1 cellular context compared by ENCODE assay signal in the genomic region with DNA sequence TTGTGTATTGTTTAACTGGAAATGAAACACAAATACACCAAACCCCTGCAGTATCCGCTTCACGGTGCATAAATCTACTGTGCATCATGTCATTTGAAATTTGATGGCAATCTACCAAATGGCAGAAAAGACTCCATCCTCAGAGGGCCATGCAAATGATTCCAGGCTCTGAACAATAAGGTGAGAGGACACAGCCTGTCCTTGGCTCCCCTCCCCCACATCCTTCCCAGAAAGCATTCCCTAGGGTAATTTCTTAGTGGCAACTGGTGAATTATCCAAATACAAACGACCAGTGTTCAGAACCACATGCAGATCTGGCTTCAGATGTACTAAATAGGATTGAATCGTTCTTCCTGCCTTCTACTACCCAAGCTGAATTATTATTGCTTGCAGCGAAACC.
TF ChIP-seq lines count a peak whose summit lies in the region.

No MANE protein-coding gene starts in this region.

TF ChIP-seq in GM23338, 12 proteins besides CTCF, POLR2A, EP300 and RAD21 (continued from another document):
- TF ChIP-seq, protein P1, sequence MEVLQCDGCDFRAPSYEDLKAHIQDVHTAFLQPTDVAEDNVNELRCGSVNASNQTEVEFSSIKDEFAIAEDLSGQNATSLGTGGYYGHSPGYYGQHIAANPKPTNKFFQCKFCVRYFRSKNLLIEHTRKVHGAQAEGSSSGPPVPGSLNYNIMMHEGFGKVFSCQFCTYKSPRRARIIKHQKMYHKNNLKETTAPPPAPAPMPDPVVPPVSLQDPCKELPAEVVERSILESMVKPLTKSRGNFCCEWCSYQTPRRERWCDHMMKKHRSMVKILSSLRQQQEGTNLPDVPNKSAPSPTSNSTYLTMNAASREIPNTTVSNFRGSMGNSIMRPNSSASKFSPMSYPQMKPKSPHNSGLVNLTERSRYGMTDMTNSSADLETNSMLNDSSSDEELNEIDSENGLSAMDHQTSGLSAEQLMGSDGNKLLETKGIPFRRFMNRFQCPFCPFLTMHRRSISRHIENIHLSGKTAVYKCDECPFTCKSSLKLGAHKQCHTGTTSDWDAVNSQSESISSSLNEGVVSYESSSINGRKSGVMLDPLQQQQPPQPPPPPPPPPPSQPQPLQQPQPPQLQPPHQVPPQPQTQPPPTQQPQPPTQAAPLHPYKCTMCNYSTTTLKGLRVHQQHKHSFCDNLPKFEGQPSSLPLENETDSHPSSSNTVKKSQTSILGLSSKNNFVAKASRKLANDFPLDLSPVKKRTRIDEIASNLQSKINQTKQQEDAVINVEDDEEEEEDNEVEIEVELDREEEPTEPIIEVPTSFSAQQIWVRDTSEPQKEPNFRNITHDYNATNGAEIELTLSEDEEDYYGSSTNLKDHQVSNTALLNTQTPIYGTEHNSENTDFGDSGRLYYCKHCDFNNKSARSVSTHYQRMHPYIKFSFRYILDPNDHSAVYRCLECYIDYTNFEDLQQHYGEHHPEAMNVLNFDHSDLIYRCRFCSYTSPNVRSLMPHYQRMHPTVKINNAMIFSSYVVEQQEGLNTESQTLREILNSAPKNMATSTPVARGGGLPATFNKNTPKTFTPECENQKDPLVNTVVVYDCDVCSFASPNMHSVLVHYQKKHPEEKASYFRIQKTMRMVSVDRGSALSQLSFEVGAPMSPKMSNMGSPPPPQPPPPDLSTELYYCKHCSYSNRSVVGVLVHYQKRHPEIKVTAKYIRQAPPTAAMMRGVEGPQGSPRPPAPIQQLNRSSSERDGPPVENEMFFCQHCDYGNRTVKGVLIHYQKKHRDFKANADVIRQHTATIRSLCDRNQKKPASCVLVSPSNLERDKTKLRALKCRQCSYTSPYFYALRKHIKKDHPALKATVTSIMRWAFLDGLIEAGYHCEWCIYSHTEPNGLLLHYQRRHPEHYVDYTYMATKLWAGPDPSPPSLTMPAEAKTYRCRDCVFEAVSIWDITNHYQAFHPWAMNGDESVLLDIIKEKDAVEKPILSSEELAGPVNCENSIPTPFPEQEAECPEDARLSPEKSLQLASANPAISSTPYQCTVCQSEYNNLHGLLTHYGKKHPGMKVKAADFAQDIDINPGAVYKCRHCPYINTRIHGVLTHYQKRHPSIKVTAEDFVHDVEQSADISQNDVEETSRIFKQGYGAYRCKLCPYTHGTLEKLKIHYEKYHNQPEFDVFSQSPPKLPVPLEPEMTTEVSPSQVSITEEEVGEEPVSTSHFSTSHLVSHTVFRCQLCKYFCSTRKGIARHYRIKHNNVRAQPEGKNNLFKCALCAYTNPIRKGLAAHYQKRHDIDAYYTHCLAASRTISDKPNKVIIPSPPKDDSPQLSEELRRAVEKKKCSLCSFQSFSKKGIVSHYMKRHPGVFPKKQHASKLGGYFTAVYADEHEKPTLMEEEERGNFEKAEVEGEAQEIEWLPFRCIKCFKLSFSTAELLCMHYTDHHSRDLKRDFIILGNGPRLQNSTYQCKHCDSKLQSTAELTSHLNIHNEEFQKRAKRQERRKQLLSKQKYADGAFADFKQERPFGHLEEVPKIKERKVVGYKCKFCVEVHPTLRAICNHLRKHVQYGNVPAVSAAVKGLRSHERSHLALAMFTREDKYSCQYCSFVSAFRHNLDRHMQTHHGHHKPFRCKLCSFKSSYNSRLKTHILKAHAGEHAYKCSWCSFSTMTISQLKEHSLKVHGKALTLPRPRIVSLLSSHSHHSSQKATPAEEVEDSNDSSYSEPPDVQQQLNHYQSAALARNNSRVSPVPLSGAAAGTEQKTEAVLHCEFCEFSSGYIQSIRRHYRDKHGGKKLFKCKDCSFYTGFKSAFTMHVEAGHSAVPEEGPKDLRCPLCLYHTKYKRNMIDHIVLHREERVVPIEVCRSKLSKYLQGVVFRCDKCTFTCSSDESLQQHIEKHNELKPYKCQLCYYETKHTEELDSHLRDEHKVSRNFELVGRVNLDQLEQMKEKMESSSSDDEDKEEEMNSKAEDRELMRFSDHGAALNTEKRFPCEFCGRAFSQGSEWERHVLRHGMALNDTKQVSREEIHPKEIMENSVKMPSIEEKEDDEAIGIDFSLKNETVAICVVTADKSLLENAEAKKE (CRISPR knock-in tag; IDR thresholded peaks at IDR 0.05), result no peak
- TF ChIP-seq, protein P2, sequence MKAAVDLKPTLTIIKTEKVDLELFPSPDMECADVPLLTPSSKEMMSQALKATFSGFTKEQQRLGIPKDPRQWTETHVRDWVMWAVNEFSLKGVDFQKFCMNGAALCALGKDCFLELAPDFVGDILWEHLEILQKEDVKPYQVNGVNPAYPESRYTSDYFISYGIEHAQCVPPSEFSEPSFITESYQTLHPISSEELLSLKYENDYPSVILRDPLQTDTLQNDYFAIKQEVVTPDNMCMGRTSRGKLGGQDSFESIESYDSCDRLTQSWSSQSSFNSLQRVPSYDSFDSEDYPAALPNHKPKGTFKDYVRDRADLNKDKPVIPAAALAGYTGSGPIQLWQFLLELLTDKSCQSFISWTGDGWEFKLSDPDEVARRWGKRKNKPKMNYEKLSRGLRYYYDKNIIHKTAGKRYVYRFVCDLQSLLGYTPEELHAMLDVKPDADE (IDR thresholded peaks at IDR 0.05), result no peak
- no peak for TF ChIP-seq ZNF114 (CRISPR knock-in tag; IDR thresholded peaks at IDR 0.05)
- TF ChIP-seq EZH2phosphoT487 (IDR thresholded peaks at IDR 0.05; ENCODE audit: unreplicated experiment), result no peak
- TF ChIP-seq CREB1 (CRISPR knock-in tag; IDR thresholded peaks at IDR 0.05; ENCODE audit: low read depth), result no peak
